In genomic region chr11:25349537-25349936, GRCh38 we compare ENCODE assay signal across 2 cellular contexts.
TF ChIP-seq lines count a peak whose summit lies in the region.

No MANE protein-coding gene starts in this region.

TF ChIP-seq in GM23338, 12 proteins besides CTCF, POLR2A, EP300 and RAD21 (continued from another document):
- TF ChIP-seq EZH2 (IDR thresholded peaks at IDR 0.05; ENCODE audit: low read depth, unreplicated experiment) (no peak), ETS1 (IDR thresholded peaks at IDR 0.05) (no peak), JUNB (IDR thresholded peaks at IDR 0.05; ENCODE audit: unreplicated experiment) (no peak), NANOG (IDR thresholded peaks at IDR 0.05; ENCODE audit: borderline replicate concordance) (no peak), ZNF462 (CRISPR knock-in tag; IDR thresholded peaks at IDR 0.05) (no peak), POLR2AphosphoS5 (IDR thresholded peaks at IDR 0.05; ENCODE audit: low read depth) (no peak), STAT1 (IDR thresholded peaks at IDR 0.05; ENCODE audit: unreplicated experiment) (no peak), EZH2phosphoT487 (IDR thresholded peaks at IDR 0.05; ENCODE audit: unreplicated experiment) (no peak)

TF ChIP-seq in H1, 55 proteins besides CTCF, POLR2A, EP300 and RAD21:
- no peak for TF ChIP-seq TAF1 (IDR thresholded peaks at IDR 0.05; ENCODE audit: low read depth, low read length)
- no peak for TF ChIP-seq HDAC6 (IDR thresholded peaks at IDR 0.05; ENCODE audit: low read depth, low read length)
- TF ChIP-seq KDM1A (IDR thresholded peaks at IDR 0.05; ENCODE audit: borderline replicate concordance, low read length), result no peak
- TF ChIP-seq BRCA1 (IDR thresholded peaks at IDR 0.05; ENCODE audit: low read depth, low read length), result no peak
- no peak for TF ChIP-seq CREB1 (IDR thresholded peaks at IDR 0.05)
- TF ChIP-seq CEBPB (IDR thresholded peaks at IDR 0.05; ENCODE audit: low read depth, low read length), result no peak
- TF ChIP-seq SP4 (IDR thresholded peaks at IDR 0.05; ENCODE audit: low read length), result no peak
- no peak for TF ChIP-seq SIX5 (IDR thresholded peaks at IDR 0.05; ENCODE audit: low read depth, low read length)
- no peak for TF ChIP-seq YY1 (IDR thresholded peaks at IDR 0.05; ENCODE audit: low read depth, low read length)
